ENCODE assay signal across 3 cellular contexts in genomic region chr14:22660654-22661053, GRCh38.
TF ChIP-seq lines count a peak whose summit lies in the region.

No MANE protein-coding gene starts in this region.

TF ChIP-seq in HepG2, 621 proteins besides CTCF, POLR2A, EP300 and RAD21:
- TF ChIP-seq MIXL1 (CRISPR knock-in tag; IDR thresholded peaks at IDR 0.05) (no peak), MAFF (IDR thresholded peaks at IDR 0.05; ENCODE audit: low read depth, low read length) (peak; percentile 36; the same call in 1 of the 2 replicates), MAFK (conservative IDR thresholded peaks at IDR 0.05 in 1 of 2, IDR thresholded peaks at IDR 0.05 in 1 of 2; ENCODE audit: low read length in 2 of 2) (peak; percentile 39 to 52), HNRNPL (IDR thresholded peaks at IDR 0.05; ENCODE audit: low read depth, low read length) (no peak)

TF ChIP-seq in GM23338, 12 proteins besides CTCF, POLR2A, EP300 and RAD21:
- TF ChIP-seq CREB1 (CRISPR knock-in tag; IDR thresholded peaks at IDR 0.05; ENCODE audit: low read depth), result no peak

TF ChIP-seq in K562, 482 proteins besides CTCF, POLR2A, EP300 and RAD21:
- TF ChIP-seq ZBTB9 (CRISPR knock-in tag; IDR thresholded peaks at IDR 0.05) (no peak), C11orf30 (IDR thresholded peaks at IDR 0.05; ENCODE audit: low read depth) (peak; percentile 47; the same call in 1 of the 2 replicates), ZNF316 (IDR thresholded peaks at IDR 0.05) (peak; percentile 52)
